Comparison of ENCODE assay signal across 8 cellular contexts in genomic region chr17:66347661-66348604, GRCh38. TPM values are rescaled to one million over a fixed set of nuclear protein-coding genes. Genes with fewer than 3 reads are reported as not detected.
DNase-seq lines count a peak whose midpoint lies in the region; ATAC-seq and TF ChIP-seq lines count a peak whose summit lies in the region.

No MANE protein-coding gene starts in this region.

- no peaks in the 10 kb centered on the region for H3K9me2 ChIP-seq in HCT116 (ENCODE audit: insufficient read depth)

- H3K27me3 ChIP-seq in Caco-2 (replicated peaks; ENCODE audit: control insufficient read depth, insufficient read depth, low read length) (no peaks in the 10 kb centered on the region), HCT116 (ENCODE audit: insufficient read depth, low read length) (no peaks in the 10 kb centered on the region)

- intact Hi-C loops in Caco-2 (cut with micrococcal nuclease; ENCODE audit: unreplicated experiment) (loop anchor here (2.0 kb wide), 1 partner anchor 67 kb away; no protein-coding TSS in a partner anchor), HCT116 (cut with micrococcal nuclease) (no loop called here)

- DNase-seq in Caco-2 (no peak), HCT116 (ENCODE audit: low read depth, low spot score) (no peak), iris pigment epithelial cell (ENCODE audit: low read depth) (peak; percentile 56), ecto neural progenitor cell (ENCODE audit: low spot score) (no peak), NAMALWA (ENCODE audit: low spot score) (no peak), GM20000 (ENCODE audit: low spot score) (no peak)
- no peak for DNase-seq in T-helper 2 cell treated with Interferon-gamma antibody and Interleukin-4, amounts not matched to agents 5 μg/mL and 100 μg/mL, for 36 hours (ENCODE audit: low spot score)

- BruUV-seq in Caco-2 (replicated peaks; lab: Mats Ljungman, UMichigan) (no TSS peak), HCT116 (replicated peaks; lab: Mats Ljungman, UMichigan) (no TSS peak)

- no peaks in the 10 kb centered on the region for H3K36me3 ChIP-seq in Caco-2 (ENCODE audit: control insufficient read depth, insufficient read depth, low read length)
- H3K36me3 ChIP-seq in HCT116 (ENCODE audit: control insufficient read depth in 1 of 2, insufficient read depth in 2 of 2, low read length in 2 of 2): no peaks in the 10 kb centered on the region

- H3K9me3 Mint-ChIP-seq in Caco-2 (ENCODE audit: unreplicated experiment): no peaks in the 10 kb centered on the region
- no peaks in the 10 kb centered on the region for H3K9me3 Mint-ChIP-seq in T-helper 2 cell treated with Interferon-gamma antibody and Interleukin-4, amounts not matched to agents 5 μg/mL and 100 μg/mL, for 36 hours

- peaks cover 72% of the 10 kb centered on the region for H3K4me1 ChIP-seq in Caco-2
- H3K4me1 ChIP-seq in HCT116 (ENCODE audit: control insufficient read depth in 1 of 2, insufficient read depth in 2 of 2, low read length in 2 of 2): peaks cover 21 to 23% of the 10 kb centered on the region in 2 experiments

- H3K79me2 ChIP-seq in HCT116 (ENCODE audit: insufficient read depth, low read length): no peaks in the 10 kb centered on the region

- no peaks in the 10 kb centered on the region for H3K27me3 Mint-ChIP-seq in Caco-2 (ENCODE audit: insufficient read depth, unreplicated experiment)
- H3K27me3 Mint-ChIP-seq in T-helper 2 cell treated with Interferon-gamma antibody and Interleukin-4, amounts not matched to agents 5 μg/mL and 100 μg/mL, for 36 hours (ENCODE audit: low read depth): no peaks in the 10 kb centered on the region

- H3K9ac ChIP-seq in HCT116 (ENCODE audit: low read length): no peak overlapping the region

- RAD21 ChIA-PET in HCT116 (lab: Charles Lee; ENCODE audit: low non-redundant PET in 1 of 2, low total read pairs in 2 of 2, uncharacterized antibody in 2 of 2, unreplicated experiment in 2 of 2): no interaction called here

- no peak overlapping the region for H3K27ac ChIP-seq in HCT116 (ENCODE audit: low read depth, low read length)

- H3K36me3 Mint-ChIP-seq in Caco-2 (ENCODE audit: insufficient read depth, unreplicated experiment): peaks cover 4% of the 10 kb centered on the region
- peaks cover 21% of the 10 kb centered on the region for H3K36me3 Mint-ChIP-seq in T-helper 2 cell treated with Interferon-gamma antibody and Interleukin-4, amounts not matched to agents 5 μg/mL and 100 μg/mL, for 36 hours (ENCODE audit: low read depth)

- peaks cover 38% of the 10 kb centered on the region for H3K4me1 Mint-ChIP-seq in Caco-2 (ENCODE audit: low read depth, unreplicated experiment)
- peaks cover 63% of the 10 kb centered on the region for H3K4me1 Mint-ChIP-seq in T-helper 2 cell treated with Interferon-gamma antibody and Interleukin-4, amounts not matched to agents 5 μg/mL and 100 μg/mL, for 36 hours (ENCODE audit: low read depth)

- H3K27ac Mint-ChIP-seq in Caco-2 (ENCODE audit: unreplicated experiment): peak overlapping the region; percentile 54
- peak overlapping the region; percentile 77 for H3K27ac Mint-ChIP-seq in T-helper 2 cell treated with Interferon-gamma antibody and Interleukin-4, amounts not matched to agents 5 μg/mL and 100 μg/mL, for 36 hours

- H2AFZ ChIP-seq in HCT116 (ENCODE audit: low read depth, low read length, poor library complexity, severe bottlenecking): no peak overlapping the region

- POLR2A ChIA-PET in Caco-2 (lab: Charles Lee): interaction anchor here (1.4 kb wide), 1 partner anchor 67 kb away, joined by 4 read pairs; no protein-coding TSS in a partner anchor
- POLR2A ChIA-PET in HCT116 (lab: Charles Lee): interaction anchor here (0.6 kb wide), 1 partner anchor 331 kb away, joined by 3 read pairs; no protein-coding TSS in a partner anchor

- no peaks in the 10 kb centered on the region for H4K20me1 ChIP-seq in HCT116 (ENCODE audit: insufficient read depth)

- H3K4me3 ChIP-seq in Caco-2 (ENCODE audit: low read depth, low read length): no peak overlapping the region
- H3K4me3 ChIP-seq in HCT116 (replicated peaks in 1 of 2; ENCODE audit: low read depth in 1 of 2, low read length in 2 of 2): no peak overlapping the region

- peak overlapping the region; percentile 57 for H3K4me3 Mint-ChIP-seq in Caco-2 (ENCODE audit: unreplicated experiment)
- peak overlapping the region; percentile 40 for H3K4me3 Mint-ChIP-seq in T-helper 2 cell treated with Interferon-gamma antibody and Interleukin-4, amounts not matched to agents 5 μg/mL and 100 μg/mL, for 36 hours

- TF ChIP-seq RAD21 in HCT116 (IDR thresholded peaks at IDR 0.05; ENCODE audit: low read depth): no peak

- TF ChIP-seq CTCF in Caco-2 (IDR thresholded peaks at IDR 0.05; ENCODE audit: insufficient read depth in 1 of 2, low read depth in 1 of 2, low read length in 1 of 2, severe bottlenecking in 1 of 2, unreplicated experiment in 1 of 2): no peak
- no peak for TF ChIP-seq CTCF in HCT116 (IDR thresholded peaks at IDR 0.05 in 2 of 3, conservative IDR thresholded peaks at IDR 0.05 in 1 of 3; ENCODE audit: borderline replicate concordance in 1 of 3, insufficient read depth in 1 of 3, low read depth in 2 of 3, low read length in 2 of 3)
- no peak for TF ChIP-seq CTCF in GM20000 (IDR thresholded peaks at IDR 0.05; ENCODE audit: extremely low read depth, missing control alignments)

- peak overlapping the region; percentile 50 for H3K4me2 ChIP-seq in HCT116 (ENCODE audit: low read length)

- no peak for TF ChIP-seq POLR2A in HCT116 (IDR thresholded peaks at IDR 0.05; ENCODE audit: borderline replicate concordance, extremely low read depth, insufficient read depth, insufficient read length)

- CTCF ChIA-PET in Caco-2 (lab: Charles Lee): no interaction called here
- CTCF ChIA-PET in HCT116 (lab: Charles Lee): interaction anchor here (0.8 to 1.0 kb wide), 3 partner anchors 147 to 326 kb away, joined by 3 to 4 read pairs (median 3); no protein-coding TSS in a partner anchor

- H3K9me3 ChIP-seq in Caco-2: no peaks in the 10 kb centered on the region
- no peaks in the 10 kb centered on the region for H3K9me3 ChIP-seq in HCT116 (ENCODE audit: control insufficient read depth in 1 of 2, insufficient read depth in 1 of 2, low read depth in 1 of 2, low read length in 2 of 2)

- peak; percentile 25; the same call in 1 of the 2 replicates for ATAC-seq in HCT116
- no peak for ATAC-seq in GM19467 (IDR thresholded peaks at IDR 0.05; ENCODE audit: unreplicated experiment)

TF ChIP-seq in HCT116, 20 proteins besides CTCF, POLR2A, EP300 and RAD21:
- no peak for TF ChIP-seq SP1 (IDR thresholded peaks at IDR 0.05; ENCODE audit: low read depth)
- no peak for TF ChIP-seq CEBPB (IDR thresholded peaks at IDR 0.05; ENCODE audit: low read depth)
- TF ChIP-seq ZBTB33 (IDR thresholded peaks at IDR 0.05; ENCODE audit: extremely low read depth, insufficient replicate concordance, low read length): no peak
- no peak for TF ChIP-seq CBX3 (IDR thresholded peaks at IDR 0.05; ENCODE audit: low read depth)
- no peak for TF ChIP-seq EZH2phosphoT487 (IDR thresholded peaks at IDR 0.05; ENCODE audit: borderline replicate concordance)

RNA-seq across cellular contexts. Expression of gene PRKCA, which starts 45.5 kb away (rescaled TPM):
- total RNA-seq in Caco-2 (2022): 29.6 and 34.7 TPM in 2 replicates
- 18.8 TPM for total RNA-seq in HCT116 (2021; ENCODE audit: unreplicated experiment)
- polyA plus RNA-seq in HCT116 (2012): 6.7 and 7.4 TPM in 2 replicates
